In the genomic region with DNA sequence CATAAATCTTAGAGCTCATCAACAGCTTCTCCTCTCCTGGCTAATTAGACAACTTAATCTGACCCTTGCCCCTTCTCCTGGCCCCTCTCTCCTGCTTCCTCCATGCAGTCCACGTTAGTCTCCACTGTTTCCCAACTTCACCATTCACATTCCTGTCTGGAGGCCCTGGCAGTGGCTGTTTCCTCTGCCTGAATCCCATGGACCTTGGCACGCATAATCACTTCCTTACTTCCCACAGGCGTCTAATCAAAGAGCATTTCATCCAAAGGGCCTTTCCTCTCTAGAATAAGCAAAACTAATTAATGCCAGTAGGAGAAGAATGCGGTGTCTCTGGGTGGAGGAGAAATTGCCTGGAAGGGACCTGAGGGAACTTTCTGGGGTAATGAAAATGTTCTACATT, we compare ENCODE assay signal across 19 cellular contexts. TPM values are rescaled to one million over a fixed set of nuclear protein-coding genes. Genes with fewer than 3 reads are reported as not detected.
DNase-seq lines count a peak whose midpoint lies in the region; ATAC-seq and TF ChIP-seq lines count a peak whose summit lies in the region.
"Had no signal": no experiment of that assay in that cellular context is flagged by ENCODE, and none has a peak within 500 bp of the region (broad histone marks: within the 10 kb centered on the region; RNA-seq: fewer than 3 reads in every experiment).

No MANE protein-coding gene starts in this region.

- TF ChIP-seq POLR2A in esophagus muscularis mucosa (IDR thresholded peaks at IDR 0.05; ENCODE audit: low read depth): no peak

- DNase-seq in dermis microvascular lymphatic vessel endothelial cell (ENCODE audit: low read depth in 2 of 2): peak; percentile 4 to 35
- peak; percentile 70 for DNase-seq in esophagus muscularis mucosa (ENCODE audit: extremely low spot score)
- DNase-seq in lung microvascular endothelial cell (ENCODE audit: low read depth in 2 of 2): peak; percentile 58 to 62
- DNase-seq in activated naive CD8-positive, alpha-beta T cell treated with anti-CD3 and anti-CD28 coated beads, Interleukin-2, amount 50 U/mL, for 24 hours: no peak
- DNase-seq in epidermal melanocyte (ENCODE audit: insufficient read length, low spot score): no peak
- DNase-seq: ACHN; BE2C; C1 segment of cervical spinal cord; CD4-positive, CD25-positive, alpha-beta regulatory T cell; CD8-positive, alpha-beta memory T cell; COR-L47; DMS 273 treated with DMSO at 0.1 percent for 48 hours; DMS53; DND-41; EL; GM23248 had no signal

- H3K27ac Mint-ChIP-seq in activated naive CD8-positive, alpha-beta T cell treated with anti-CD3 and anti-CD28 coated beads, Interleukin-2, amount 50 U/mL, for 24 hours: no peak overlapping the region
- H3K27ac Mint-ChIP-seq: CD8-positive, alpha-beta memory T cell had no signal

- H3K4me3 ChIP-seq in esophagus muscularis mucosa: no peak overlapping the region
- H3K4me3 ChIP-seq: GM12878, GM23248, HAP-1 had no signal

- peaks cover 0 to 24% (median 0%) of the 10 kb centered on the region in 4 donors for H3K27me3 ChIP-seq in esophagus muscularis mucosa
- H3K27me3 ChIP-seq: BE2C had no signal

- peaks cover 0 to 11% (median 4%) of the 10 kb centered on the region in 4 donors for H3K9me3 ChIP-seq in esophagus muscularis mucosa
- H3K9me3 ChIP-seq: BE2C, HAP-1 had no signal

- TF ChIP-seq EP300 in esophagus muscularis mucosa (IDR thresholded peaks at IDR 0.05): no peak

- no peaks in the 10 kb centered on the region for H3K4me1 ChIP-seq in esophagus muscularis mucosa
- H3K4me1 ChIP-seq: BE2C had no signal

- H3K27ac ChIP-seq in esophagus muscularis mucosa (replicated peaks in 1 of 4): no peak overlapping the region
- H3K27ac ChIP-seq: GM23248 had no signal

- no peak for ATAC-seq in activated naive CD8-positive, alpha-beta T cell treated with anti-CD3 and anti-CD28 coated beads, Interleukin-2, amount 50 U/mL, for 24 hours
- no peak for ATAC-seq in GM19463 (IDR thresholded peaks at IDR 0.05; ENCODE audit: unreplicated experiment)
- ATAC-seq: GM12878 had no signal

- intact Hi-C loops in esophagus muscularis mucosa (cut with DNase I): no loop called here

- no peak for TF ChIP-seq CTCF in esophagus muscularis mucosa (IDR thresholded peaks at IDR 0.05)

- no peaks in the 10 kb centered on the region for H3K4me1 Mint-ChIP-seq in activated naive CD8-positive, alpha-beta T cell treated with anti-CD3 and anti-CD28 coated beads, Interleukin-2, amount 50 U/mL, for 24 hours
- H3K4me1 Mint-ChIP-seq: CD4-positive, CD25-positive, alpha-beta regulatory T cell; CD8-positive, alpha-beta memory T cell had no signal

- H3K4me3 Mint-ChIP-seq in activated naive CD8-positive, alpha-beta T cell treated with anti-CD3 and anti-CD28 coated beads, Interleukin-2, amount 50 U/mL, for 24 hours: no peak overlapping the region
- H3K4me3 Mint-ChIP-seq: CD4-positive, CD25-positive, alpha-beta regulatory T cell; CD8-positive, alpha-beta memory T cell had no signal

- peaks cover 2% of the 10 kb centered on the region for H3K36me3 Mint-ChIP-seq in activated naive CD8-positive, alpha-beta T cell treated with anti-CD3 and anti-CD28 coated beads, Interleukin-2, amount 50 U/mL, for 24 hours (ENCODE audit: low read depth)
- H3K36me3 Mint-ChIP-seq: CD4-positive, CD25-positive, alpha-beta regulatory T cell had no signal

- H3K9me3 Mint-ChIP-seq in activated naive CD8-positive, alpha-beta T cell treated with anti-CD3 and anti-CD28 coated beads, Interleukin-2, amount 50 U/mL, for 24 hours: peaks cover 12% of the 10 kb centered on the region

- 65% methylated on average over 4 of the region's 4 CpGs for WGBS in esophagus muscularis mucosa

- no peaks in the 10 kb centered on the region for H3K36me3 ChIP-seq in esophagus muscularis mucosa
- H3K36me3 ChIP-seq: BE2C, HAP-1 had no signal

- peaks cover 34% of the 10 kb centered on the region for H3K27me3 Mint-ChIP-seq in activated naive CD8-positive, alpha-beta T cell treated with anti-CD3 and anti-CD28 coated beads, Interleukin-2, amount 50 U/mL, for 24 hours

RNA-seq across cellular contexts. Expression of a gene that starts 16.4 kb away (rescaled TPM):
- total RNA-seq in dermis microvascular lymphatic vessel endothelial cell (69.9 and 71.1 TPM in 2 replicates), esophagus muscularis mucosa (10 to 100 TPM; 49.0 to 76.9 (median 56.7) TPM), lung microvascular endothelial cell (55.8 and 63.2 TPM in 2 replicates)

Comparison
In these comparisons a context has a peak if more than half of its experiments do, and no peak if none do; other contexts are left out.
1. DNase-seq: peak in dermis microvascular lymphatic vessel endothelial cell (2 of 2), esophagus muscularis mucosa (single experiment) and lung microvascular endothelial cell (2 of 2); none in activated naive CD8-positive, alpha-beta T cell treated with anti-CD3 and anti-CD28 coated beads, Interleukin-2, amount 50 U/mL, for 24 hours (single experiment) and epidermal melanocyte (single experiment).